9 cellular contexts compared by ENCODE assay signal in the genomic region with DNA sequence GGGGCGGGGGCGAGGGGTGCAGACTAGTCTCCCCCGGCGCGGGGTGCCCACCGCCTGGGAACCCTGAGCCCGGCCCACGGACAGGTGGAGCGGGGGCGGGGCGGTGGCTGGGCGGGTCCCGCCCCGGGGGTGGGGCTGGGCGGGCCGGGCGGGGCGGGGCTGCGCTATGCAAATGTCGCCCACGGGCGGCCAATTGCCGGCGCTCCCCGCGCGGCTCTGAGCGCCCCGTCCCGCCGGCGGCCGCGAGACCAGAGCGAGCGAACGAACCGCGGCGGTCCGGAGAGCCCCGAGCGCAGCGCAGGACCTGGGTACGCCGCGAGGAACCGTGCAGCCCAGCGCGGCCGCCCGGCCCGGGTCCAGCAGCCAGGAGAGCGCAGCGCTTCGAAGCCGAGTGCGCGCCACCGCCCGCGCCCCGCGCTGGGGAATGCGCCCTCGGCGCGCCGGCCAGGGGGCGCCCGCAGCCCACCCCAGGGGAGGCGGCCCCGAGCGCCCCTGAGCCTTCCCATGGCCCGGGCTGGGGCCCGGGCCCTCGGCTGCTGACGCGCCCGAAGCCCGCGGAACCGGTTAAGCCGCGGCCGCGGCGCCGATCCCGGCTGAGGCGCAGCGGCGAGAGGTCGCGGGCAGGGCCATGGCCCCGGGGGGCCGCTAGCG. TPM values are rescaled to one million over a fixed set of nuclear protein-coding genes. Genes with fewer than 3 reads are reported as not detected.
DNase-seq lines count a peak whose midpoint lies in the region; ATAC-seq and TF ChIP-seq lines count a peak whose summit lies in the region.
"Had no signal": no experiment of that assay in that cellular context is flagged by ENCODE, and none has a peak within 500 bp of the region (broad histone marks: within the 10 kb centered on the region; RNA-seq: fewer than 3 reads in every experiment).

A gene (plus strand): TSS at position 485 of the 651 bp plus-strand sequence. CDS start 4,299 bp downstream, outside the sequence.

- ATAC-seq in HG02852 (IDR thresholded peaks at IDR 0.05; ENCODE audit: unreplicated experiment): peak; percentile 80

- H3K4me1 ChIP-seq in fibroblast of lung (ENCODE audit: control insufficient read depth, extremely low read depth, insufficient read depth, low read length): peaks cover 5% of the 10 kb centered on the region

- intact Hi-C loops in activated T-helper 1 cell treated with anti-CD3 and anti-CD28 coated beads, Interleukin-12 subunit alpha, Interleukin-12 subunit beta, Interleukin-2, Interleukin-4 antibody, amounts not matched to agents 30 ng/mL and 10 ng/mL and 1 ng/mL, durations not matched to agents 14 hours and 24 hours and 36 hours (cut with micrococcal nuclease): loop anchor here (1.0 to 2.0 kb wide), 5 partner anchors 14 to 80 kb away; a partner anchor contains a TSS

- no peak for TF ChIP-seq CTCF in fibroblast of lung (conservative IDR thresholded peaks at IDR 0.05 in 1 of 2, IDR thresholded peaks at IDR 0.05 in 1 of 2; ENCODE audit: low read depth in 1 of 2, low read length in 2 of 2)
- TF ChIP-seq CTCF in nephron progenitor cell (IDR thresholded peaks at IDR 0.05): no peak

- H2AFZ ChIP-seq in fibroblast of lung (ENCODE audit: low read length): no peak within 1 kb of the TSS

- peak within 1 kb of the TSS; percentile 34 to 69 (median 56) for H3K4me3 ChIP-seq in fibroblast of lung (replicated peaks in 1 of 4; ENCODE audit: control extremely low read depth in 1 of 4, insufficient read depth in 1 of 4, low read depth in 3 of 4, low read length in 4 of 4)

- no peak within 1 kb of the TSS for H3K27ac ChIP-seq in fibroblast of lung (ENCODE audit: insufficient read depth, low read length)

- DNase-seq in NCI-H1092 (lab: John Stamatoyannopoulos, UW): peak; percentile 11
- DNase-seq in NCI-H1092 treated with DMSO at 0.1 percent for 48 hours (lab: John Stamatoyannopoulos, UW): no peak
- DNase-seq in NOMO-1 treated with dmso at 0.1 percent for 144 hours (lab: John Stamatoyannopoulos, UW; ENCODE audit: unreplicated experiment): peak; percentile 64
- DNase-seq in activated T-helper 1 cell treated with anti-CD3 and anti-CD28 coated beads, Interleukin-12 subunit alpha, Interleukin-12 subunit beta, Interleukin-2, Interleukin-4 antibody, amounts not matched to agents 30 ng/mL and 10 ng/mL and 1 ng/mL, durations not matched to agents 14 hours and 24 hours and 36 hours (ENCODE audit: low spot score): peak; percentile 69
- DNase-seq in fibroblast of lung (ENCODE audit: low read depth in 2 of 2): peak; percentile 60 to 73
- peak; percentile 83 for DNase-seq in nephron progenitor cell
- DNase-seq: DND-41 had no signal

- H3K9me3 ChIP-seq in fibroblast of lung (ENCODE audit: control insufficient read depth, insufficient read depth, low read depth, low read length): no peaks in the 10 kb centered on the region

- no peaks in the 10 kb centered on the region for H4K20me1 ChIP-seq in fibroblast of lung (ENCODE audit: control insufficient read depth, extremely low read depth, insufficient read depth, low read length)

- H3K27ac Mint-ChIP-seq in activated T-helper 1 cell treated with anti-CD3 and anti-CD28 coated beads, Interleukin-12 subunit alpha, Interleukin-12 subunit beta, Interleukin-2, Interleukin-4 antibody, amounts not matched to agents 30 ng/mL and 10 ng/mL and 1 ng/mL, durations not matched to agents 14 hours and 24 hours and 36 hours: no peak within 1 kb of the TSS
- H3K27ac Mint-ChIP-seq in nephron progenitor cell: peak within 1 kb of the TSS; percentile 70
- no peak within 1 kb of the TSS for H3K27ac Mint-ChIP-seq in stimulated activated naive CD8-positive, alpha-beta T cell treated with anti-CD3 and anti-CD28 coated beads, Interleukin-15, Interleukin-2, amounts not matched to agents 100 ng/mL and 50 ng/mL, for 24 hours

- H3K27me3 ChIP-seq in fibroblast of lung (ENCODE audit: control insufficient read depth, insufficient read depth, low read length): peaks cover 6% of the 10 kb centered on the region

- H3K36me3 ChIP-seq in fibroblast of lung (ENCODE audit: control insufficient read depth, insufficient read depth, low read length): no peaks in the 10 kb centered on the region

- H3K4me1 Mint-ChIP-seq in activated T-helper 1 cell treated with anti-CD3 and anti-CD28 coated beads, Interleukin-12 subunit alpha, Interleukin-12 subunit beta, Interleukin-2, Interleukin-4 antibody, amounts not matched to agents 30 ng/mL and 10 ng/mL and 1 ng/mL, durations not matched to agents 14 hours and 24 hours and 36 hours (ENCODE audit: low read depth): no peaks in the 10 kb centered on the region
- peaks cover 83% of the 10 kb centered on the region for H3K4me1 Mint-ChIP-seq in nephron progenitor cell
- peaks cover 11% of the 10 kb centered on the region for H3K4me1 Mint-ChIP-seq in stimulated activated naive CD8-positive, alpha-beta T cell treated with anti-CD3 and anti-CD28 coated beads, Interleukin-15, Interleukin-2, amounts not matched to agents 100 ng/mL and 50 ng/mL, for 24 hours (ENCODE audit: low read depth)

- no peaks in the 10 kb centered on the region for H3K36me3 Mint-ChIP-seq in activated T-helper 1 cell treated with anti-CD3 and anti-CD28 coated beads, Interleukin-12 subunit alpha, Interleukin-12 subunit beta, Interleukin-2, Interleukin-4 antibody, amounts not matched to agents 30 ng/mL and 10 ng/mL and 1 ng/mL, durations not matched to agents 14 hours and 24 hours and 36 hours (ENCODE audit: low read depth)
- peaks cover 12% of the 10 kb centered on the region for H3K36me3 Mint-ChIP-seq in nephron progenitor cell (ENCODE audit: low read depth)
- no peaks in the 10 kb centered on the region for H3K36me3 Mint-ChIP-seq in stimulated activated naive CD8-positive, alpha-beta T cell treated with anti-CD3 and anti-CD28 coated beads, Interleukin-15, Interleukin-2, amounts not matched to agents 100 ng/mL and 50 ng/mL, for 24 hours (ENCODE audit: low read depth)

- no peaks in the 10 kb centered on the region for H3K79me2 ChIP-seq in fibroblast of lung (ENCODE audit: control insufficient read depth, insufficient read depth, low read length)

- H3K4me2 ChIP-seq in fibroblast of lung (ENCODE audit: extremely low read depth, insufficient read depth, low read length): peak within 1 kb of the TSS; percentile 49

- H3K27me3 Mint-ChIP-seq in activated T-helper 1 cell treated with anti-CD3 and anti-CD28 coated beads, Interleukin-12 subunit alpha, Interleukin-12 subunit beta, Interleukin-2, Interleukin-4 antibody, amounts not matched to agents 30 ng/mL and 10 ng/mL and 1 ng/mL, durations not matched to agents 14 hours and 24 hours and 36 hours (ENCODE audit: insufficient read depth): peaks cover 47% of the 10 kb centered on the region
- peaks cover 10% of the 10 kb centered on the region for H3K27me3 Mint-ChIP-seq in nephron progenitor cell (ENCODE audit: low read depth, poor library complexity)
- peaks cover 37% of the 10 kb centered on the region for H3K27me3 Mint-ChIP-seq in stimulated activated naive CD8-positive, alpha-beta T cell treated with anti-CD3 and anti-CD28 coated beads, Interleukin-15, Interleukin-2, amounts not matched to agents 100 ng/mL and 50 ng/mL, for 24 hours

- peak within 1 kb of the TSS; percentile 23 for H3K9ac ChIP-seq in fibroblast of lung (ENCODE audit: insufficient read depth, low read length)

- no peaks in the 10 kb centered on the region for H3K9me3 Mint-ChIP-seq in activated T-helper 1 cell treated with anti-CD3 and anti-CD28 coated beads, Interleukin-12 subunit alpha, Interleukin-12 subunit beta, Interleukin-2, Interleukin-4 antibody, amounts not matched to agents 30 ng/mL and 10 ng/mL and 1 ng/mL, durations not matched to agents 14 hours and 24 hours and 36 hours
- no peaks in the 10 kb centered on the region for H3K9me3 Mint-ChIP-seq in nephron progenitor cell
- no peaks in the 10 kb centered on the region for H3K9me3 Mint-ChIP-seq in stimulated activated naive CD8-positive, alpha-beta T cell treated with anti-CD3 and anti-CD28 coated beads, Interleukin-15, Interleukin-2, amounts not matched to agents 100 ng/mL and 50 ng/mL, for 24 hours

- peak within 1 kb of the TSS; percentile 81 for H3K4me3 Mint-ChIP-seq in activated T-helper 1 cell treated with anti-CD3 and anti-CD28 coated beads, Interleukin-12 subunit alpha, Interleukin-12 subunit beta, Interleukin-2, Interleukin-4 antibody, amounts not matched to agents 30 ng/mL and 10 ng/mL and 1 ng/mL, durations not matched to agents 14 hours and 24 hours and 36 hours
- H3K4me3 Mint-ChIP-seq in nephron progenitor cell: peak within 1 kb of the TSS; percentile 94
- peak within 1 kb of the TSS; percentile 65 for H3K4me3 Mint-ChIP-seq in stimulated activated naive CD8-positive, alpha-beta T cell treated with anti-CD3 and anti-CD28 coated beads, Interleukin-15, Interleukin-2, amounts not matched to agents 100 ng/mL and 50 ng/mL, for 24 hours

RNA-seq across cellular contexts. Expression of the gene that starts here (rescaled TPM):
- total RNA-seq in activated T-helper 1 cell treated with anti-CD3 and anti-CD28 coated beads, Interleukin-12 subunit alpha, Interleukin-12 subunit beta, Interleukin-2, Interleukin-4 antibody, amounts not matched to agents 30 ng/mL and 10 ng/mL and 1 ng/mL, durations not matched to agents 14 hours and 24 hours and 36 hours: 0.21 and 0.42 TPM in 2 replicates
- total RNA-seq in fibroblast of lung: 9.7 and 10.3 TPM in 2 replicates
- polyA plus RNA-seq in fibroblast of lung: 5.1 and 21.2 TPM in 2 replicates
- 8.0 and 18.9 TPM in 2 replicates for polyA plus RNA-seq in fibroblast of lung (2012)
- 27.0 and 48.6 TPM in 2 replicates for polyA minus RNA-seq in fibroblast of lung (ENCODE audit: low replicate concordance)

Comparison
In these comparisons a context has a peak if more than half of its experiments do, and no peak if none do; other contexts are left out.
1. Peak in DNase-seq in activated T-helper 1 cell treated with anti-CD3 and anti-CD28 coated beads, Interleukin-12 subunit alpha, Interleukin-12 subunit beta, Interleukin-2, Interleukin-4 antibody, amounts not matched to agents 30 ng/mL and 10 ng/mL and 1 ng/mL, durations not matched to agents 14 hours and 24 hours and 36 hours; RNA of the gene not detected or under 1 TPM.